ENCODE assay signal across 2 cellular contexts in genomic region chr14:86673523-86673969, GRCh38.
TF ChIP-seq lines count a peak whose summit lies in the region.

No MANE protein-coding gene starts in this region.

TF ChIP-seq in WTC11, 78 proteins besides CTCF, POLR2A, EP300 and RAD21 (continued from another document):
- TF ChIP-seq AR (CRISPR knock-in tag; IDR thresholded peaks at IDR 0.05) (no peak), ZNF121 (CRISPR knock-in tag; IDR thresholded peaks at IDR 0.05) (no peak)

TF ChIP-seq in HepG2, 621 proteins besides CTCF, POLR2A, EP300 and RAD21 (continued from another document and continues in another):
- peak; percentile 70; the same call in 1 of the 2 replicates for TF ChIP-seq AHDC1 (CRISPR knock-in tag; IDR thresholded peaks at IDR 0.05; ENCODE audit: borderline replicate concordance)
- TF ChIP-seq MIXL1 (CRISPR knock-in tag; IDR thresholded peaks at IDR 0.05): peak; percentile 81; the same call in 1 of the 2 replicates
- no peak for TF ChIP-seq HHEX (CRISPR knock-in tag; IDR thresholded peaks at IDR 0.05)
- TF ChIP-seq KDM3A (CRISPR knock-in tag; IDR thresholded peaks at IDR 0.05; ENCODE audit: low read depth): no peak
- peak; percentile 29; the same call in 1 of the 2 replicates for TF ChIP-seq SOX5 (CRISPR knock-in tag; IDR thresholded peaks at IDR 0.05; ENCODE audit: borderline replicate concordance)
- TF ChIP-seq ATF4 (CRISPR knock-in tag; IDR thresholded peaks at IDR 0.05): 0 out of 4 replicates have a peak, but pooled peaks of 1 of the 2 experiments have one; percentile 25
- peak; percentile 32; the same call in 1 of the 2 replicates for TF ChIP-seq HMG20A (CRISPR knock-in tag; IDR thresholded peaks at IDR 0.05; ENCODE audit: borderline replicate concordance)
- TF ChIP-seq RXRB (CRISPR knock-in tag; IDR thresholded peaks at IDR 0.05; ENCODE audit: borderline replicate concordance): 0 out of 2 replicates have a peak, but pooled peaks have one; percentile 16
- TF ChIP-seq REPIN1 (CRISPR knock-in tag; IDR thresholded peaks at IDR 0.05; ENCODE audit: borderline replicate concordance, low read depth): peak; percentile 73; the same call in 1 of the 2 replicates
- TF ChIP-seq ZNF850 (CRISPR knock-in tag; conservative IDR thresholded peaks at IDR 0.05): no peak
- TF ChIP-seq MEIS2 (CRISPR knock-in tag; IDR thresholded peaks at IDR 0.05): 0 out of 2 replicates have a peak, but pooled peaks have one; percentile 50
- peak; percentile 83; the same call in 1 of the 2 replicates for TF ChIP-seq HOMEZ (CRISPR knock-in tag; IDR thresholded peaks at IDR 0.05; ENCODE audit: low read depth)
- peak; percentile 90 for TF ChIP-seq ZNF644 (CRISPR knock-in tag; IDR thresholded peaks at IDR 0.05; ENCODE audit: low read depth)
- TF ChIP-seq NFAT5 (CRISPR knock-in tag; IDR thresholded peaks at IDR 0.05): no peak
- peak; percentile 81 for TF ChIP-seq POGZ (CRISPR knock-in tag; IDR thresholded peaks at IDR 0.05)
- TF ChIP-seq ZKSCAN5 (CRISPR knock-in tag; IDR thresholded peaks at IDR 0.05): no peak
- TF ChIP-seq ZNF292 (CRISPR knock-in tag; IDR thresholded peaks at IDR 0.05; ENCODE audit: borderline replicate concordance, low read depth): peak; percentile 69; the same call in 1 of the 2 replicates
- no peak for TF ChIP-seq ZNF460 (CRISPR knock-in tag; IDR thresholded peaks at IDR 0.05; ENCODE audit: borderline replicate concordance)
- TF ChIP-seq ZFY (CRISPR knock-in tag; IDR thresholded peaks at IDR 0.05): peak; percentile 42
- TF ChIP-seq ZNF749 (CRISPR knock-in tag; IDR thresholded peaks at IDR 0.05; ENCODE audit: borderline replicate concordance): no peak
- TF ChIP-seq HNF4A (CRISPR knock-in tag; IDR thresholded peaks at IDR 0.05): peak; percentile 92
- TF ChIP-seq GATAD2A (CRISPR knock-in tag; IDR thresholded peaks at IDR 0.05): 0 out of 2 replicates have a peak, but pooled peaks have one; percentile 33
- peak; percentile 36; the same call in 1 of the 2 replicates for TF ChIP-seq SAP130 (CRISPR knock-in tag; IDR thresholded peaks at IDR 0.05; ENCODE audit: low read depth)
- 0 out of 2 replicates have a peak, but pooled peaks have one; percentile 34 for TF ChIP-seq ISL2 (CRISPR knock-in tag; IDR thresholded peaks at IDR 0.05)
- TF ChIP-seq ZNF441 (CRISPR knock-in tag; IDR thresholded peaks at IDR 0.05; ENCODE audit: borderline replicate concordance): no peak
- 0 out of 2 replicates have a peak, but pooled peaks have one; percentile 18 for TF ChIP-seq ZNF564 (CRISPR knock-in tag; IDR thresholded peaks at IDR 0.05)
- TF ChIP-seq HNF4G (IDR thresholded peaks at IDR 0.05; ENCODE audit: borderline replicate concordance, low read depth, low read length): peak; percentile 45; the same call in 1 of the 2 replicates
- 0 out of 2 replicates have a peak, but pooled peaks have one; percentile 59 for TF ChIP-seq HNF4G (CRISPR knock-in tag; IDR thresholded peaks at IDR 0.05; ENCODE audit: borderline replicate concordance, low read depth)
- TF ChIP-seq ZFX (CRISPR knock-in tag; IDR thresholded peaks at IDR 0.05; ENCODE audit: low read depth): peak; percentile 63
- no peak for TF ChIP-seq ZNF354B (CRISPR knock-in tag; IDR thresholded peaks at IDR 0.05)
- TF ChIP-seq ZNF276 (CRISPR knock-in tag; IDR thresholded peaks at IDR 0.05; ENCODE audit: low read depth): 0 out of 2 replicates have a peak, but pooled peaks have one; percentile 30
- peak; percentile 58 for TF ChIP-seq ETV5 (CRISPR knock-in tag; IDR thresholded peaks at IDR 0.05; ENCODE audit: borderline replicate concordance)
- peak; percentile 41; the same call in 1 of the 2 replicates for TF ChIP-seq TBX2 (CRISPR knock-in tag; IDR thresholded peaks at IDR 0.05; ENCODE audit: borderline replicate concordance)
- TF ChIP-seq MED1 (CRISPR knock-in tag; IDR thresholded peaks at IDR 0.05): peak; percentile 34
- peak; percentile 28; the same call in 1 of the 2 replicates for TF ChIP-seq NCOA2 (CRISPR knock-in tag; IDR thresholded peaks at IDR 0.05)
- TF ChIP-seq FOSL2 (CRISPR knock-in tag; IDR thresholded peaks at IDR 0.05): peak; percentile 68
- peak; percentile 89 for TF ChIP-seq SIX4 (CRISPR knock-in tag; IDR thresholded peaks at IDR 0.05)
- TF ChIP-seq FOXP1 (IDR thresholded peaks at IDR 0.05): no peak
- TF ChIP-seq FOXP1 (CRISPR knock-in tag; IDR thresholded peaks at IDR 0.05): peak; percentile 7; the same call in 1 of the 2 replicates
- TF ChIP-seq ZBTB3 (CRISPR knock-in tag; IDR thresholded peaks at IDR 0.05; ENCODE audit: borderline replicate concordance, low read depth): no peak
- peak; percentile 98 for TF ChIP-seq SIX1 (CRISPR knock-in tag; IDR thresholded peaks at IDR 0.05; ENCODE audit: borderline replicate concordance)
- no peak for TF ChIP-seq HOXD1 (CRISPR knock-in tag; IDR thresholded peaks at IDR 0.05)
- TF ChIP-seq ZNF574 (CRISPR knock-in tag; IDR thresholded peaks at IDR 0.05): 0 out of 2 replicates have a peak, but pooled peaks have one; percentile 32
- TF ChIP-seq FOXJ3 (CRISPR knock-in tag; IDR thresholded peaks at IDR 0.05; ENCODE audit: borderline replicate concordance): peak; percentile 35; the same call in 1 of the 2 replicates
